18 cellular contexts compared by ENCODE assay signal in genomic region chr1:217133092-217133491, GRCh38.
DNase-seq lines count a peak whose midpoint lies in the region; FAIRE-seq and TF ChIP-seq lines count a peak whose summit lies in the region.
"Had no signal": no experiment of that assay in that cellular context is flagged by ENCODE, and none has a peak within 500 bp of the region (broad histone marks: within the 10 kb centered on the region; RNA-seq: fewer than 3 reads in every experiment).

No MANE protein-coding gene starts in this region.

- H3K9ac ChIP-seq in H9 (ENCODE audit: extremely low read depth, insufficient read length, low read length) = no peak overlapping the region
- H3K9ac ChIP-seq in parathyroid adenoma = no peak overlapping the region
- H3K9ac ChIP-seq: BLaER1 treated with 17β-estradiol and CSF1 and Interleukin-3, amounts not matched to agents 10 nM and 100 nM had no signal

- no peak overlapping the region for H2BK5ac ChIP-seq in H9 (ENCODE audit: insufficient read length, low read length)

- H2BK120ac ChIP-seq in H9 (ENCODE audit: low read depth, low read length, poor library complexity, severe bottlenecking) = no peak overlapping the region

- H2AK5ac ChIP-seq in H9 (ENCODE audit: insufficient read length, low read length) = no peak overlapping the region

- no peak overlapping the region for H3K14ac ChIP-seq in H9 (ENCODE audit: insufficient read depth, low read length)

- H3K9me3 Mint-ChIP-seq in H9 (peaks cover 0 to 4% of the 10 kb centered on the region in 2 experiments; a peak in 2 of 5 replicates), neural crest cell (no peaks in the 10 kb centered on the region)
- H3K9me3 Mint-ChIP-seq: IgD-negative memory B cell had no signal

- no peak overlapping the region for H3K18ac ChIP-seq in H9 (ENCODE audit: insufficient read length, low read depth, low read length)

- H3K79me1 ChIP-seq in H9 (ENCODE audit: insufficient read depth, low read depth, low read length, poor library complexity, severe bottlenecking) = no peaks in the 10 kb centered on the region

- no peak for DNase-seq in H9
- DNase-seq in iPS-NIHi11 (ENCODE audit: low spot score) = peak; percentile 10
- DNase-seq in neural crest cell (ENCODE audit: low read depth, low spot score) = no peak
- DNase-seq in EL = no peak
- DNase-seq in NCI-H748 treated with DMSO at 0.1 percent for 48 hours (lab: John Stamatoyannopoulos, UW) = no peak
- DNase-seq in D721Med (ENCODE audit: insufficient read length, low spot score) = no peak
- DNase-seq: CD8-positive, alpha-beta T cell; COR-L47; GDM1; KBM-7 had no signal

- H3K23me2 ChIP-seq in H9 (ENCODE audit: insufficient read length, low read depth, low read length, poor library complexity, severe bottlenecking) = peaks cover 38% of the 10 kb centered on the region

- H3K4me3 Mint-ChIP-seq in H9 = no peak overlapping the region
- H3K4me3 Mint-ChIP-seq in neural crest cell = peak overlapping the region; percentile 45
- H3K4me3 Mint-ChIP-seq: B cell; CD8-positive, alpha-beta T cell; IgD-negative memory B cell had no signal

- H2BK12ac ChIP-seq in H9 (ENCODE audit: insufficient read length, low read depth, low read length) = no peak overlapping the region

- H3K9me3 ChIP-seq in H9 (ENCODE audit: control insufficient read depth, low read depth, low read length) = no peaks in the 10 kb centered on the region
- H3K9me3 ChIP-seq in parathyroid adenoma (ENCODE audit: control insufficient read depth, low read length) = no peaks in the 10 kb centered on the region

- no peak overlapping the region for H3K4ac ChIP-seq in H9 (ENCODE audit: low read depth, low read length)

- no peak overlapping the region for H2AFZ ChIP-seq in H9 (ENCODE audit: low read length)
- no peak overlapping the region for H2AFZ ChIP-seq in parathyroid adenoma

- H3K4me1 ChIP-seq in H9 (ENCODE audit: insufficient read depth, low read length) (no peaks in the 10 kb centered on the region; the same call in 1 of the 2 replicates), parathyroid adenoma (no peaks in the 10 kb centered on the region)
- H3K4me1 ChIP-seq: BLaER1 treated with 17β-estradiol and CSF1 and Interleukin-3, amounts not matched to agents 10 nM and 100 nM had no signal

- no peak overlapping the region for H3T11ph ChIP-seq in H9 (ENCODE audit: low read length)

- H3K4me2 ChIP-seq in H9 (ENCODE audit: insufficient read depth, insufficient read length, low read length) = peak overlapping the region; percentile 18
- no peak overlapping the region for H3K4me2 ChIP-seq in parathyroid adenoma (ENCODE audit: low read length)
- H3K4me2 ChIP-seq: BLaER1 treated with 17β-estradiol and CSF1 and Interleukin-3, amounts not matched to agents 10 nM and 100 nM had no signal

- H4K20me1 ChIP-seq in H9 (ENCODE audit: control insufficient read depth, insufficient read depth, insufficient read length) = no peaks in the 10 kb centered on the region
- H4K20me1 ChIP-seq: BLaER1 treated with 17β-estradiol and CSF1 and Interleukin-3, amounts not matched to agents 10 nM and 100 nM had no signal

- no peak overlapping the region for H2BK20ac ChIP-seq in H9 (ENCODE audit: low read depth, low read length, poor library complexity, severe bottlenecking)

- peak overlapping the region; percentile 73 for H3K4me3 ChIP-seq in parathyroid adenoma (ENCODE audit: low read depth, low read length)
- H3K4me3 ChIP-seq: BLaER1 treated with 17β-estradiol and CSF1 and Interleukin-3, amounts not matched to agents 10 nM and 100 nM had no signal

- H3K27ac Mint-ChIP-seq in H9 = no peak overlapping the region
- H3K27ac Mint-ChIP-seq in neural crest cell (ENCODE audit: unreplicated experiment) = no peak overlapping the region
- H3K27ac Mint-ChIP-seq: B cell; CD8-positive, alpha-beta T cell; IgD-negative memory B cell had no signal

- H3K36me3 Mint-ChIP-seq in H9 (ENCODE audit: insufficient read depth in 1 of 3, low read depth in 3 of 3) (no peaks in the 10 kb centered on the region; a peak in 1 of 7 replicates), neural crest cell (ENCODE audit: low read depth) (no peaks in the 10 kb centered on the region)
- H3K36me3 Mint-ChIP-seq: CD8-positive, alpha-beta T cell had no signal

- no peak overlapping the region for H3K23ac ChIP-seq in H9 (ENCODE audit: insufficient read length, low read depth, low read length)

- H4K5ac ChIP-seq in H9 (ENCODE audit: insufficient read length, low read depth, low read length) = no peak overlapping the region

- no peaks in the 10 kb centered on the region for H3K36me3 ChIP-seq in parathyroid adenoma (ENCODE audit: control insufficient read depth, insufficient read depth, low read length)
- H3K36me3 ChIP-seq: BLaER1 treated with 17β-estradiol and CSF1 and Interleukin-3, amounts not matched to agents 10 nM and 100 nM had no signal

- H3K27me3 Mint-ChIP-seq in H9 (ENCODE audit: low read depth) = peaks cover 95% of the 10 kb centered on the region
- peaks cover 97% of the 10 kb centered on the region for H3K27me3 Mint-ChIP-seq in neural crest cell (ENCODE audit: low read depth)

- no peak for FAIRE-seq in D721Med (lab: Jason Lieb, UNC)
- FAIRE-seq: GM12892, GM18507, H54, HepG2 had no signal

- WGBS in H9 (ENCODE audit: extremely low coverage, insufficient read length, low lambda C conversion rate) = no CpG with 5 or more reads among the region's 20 CpGs

- H3K79me2 ChIP-seq in H9 (ENCODE audit: insufficient read depth, low read length) = no peaks in the 10 kb centered on the region
- peaks cover 25% of the 10 kb centered on the region for H3K79me2 ChIP-seq in parathyroid adenoma

- no peak overlapping the region for H4K91ac ChIP-seq in H9 (ENCODE audit: insufficient read length, low read depth, low read length)

- H2BK15ac ChIP-seq in H9 (ENCODE audit: low read depth, low read length) = no peak overlapping the region

- H3K27me3 ChIP-seq in H9 (ENCODE audit: insufficient read depth, low read length) = peaks cover 63% of the 10 kb centered on the region
- H3K27me3 ChIP-seq in parathyroid adenoma (ENCODE audit: control insufficient read depth, insufficient read depth, low read length) = no peaks in the 10 kb centered on the region
- H3K27me3 ChIP-seq: BLaER1 treated with 17β-estradiol and CSF1 and Interleukin-3, amounts not matched to agents 10 nM and 100 nM had no signal

- H3K4me1 Mint-ChIP-seq in H9 (peaks cover 32 to 43% of the 10 kb centered on the region in 2 experiments), neural crest cell (peaks cover 34% of the 10 kb centered on the region)

- H3K56ac ChIP-seq in H9 (ENCODE audit: insufficient read length, low read depth, low read length) = no peak overlapping the region

- no peak for TF ChIP-seq CTCF in H9 (conservative IDR thresholded peaks at IDR 0.05)
- no peak for TF ChIP-seq CTCF in neural crest cell (conservative IDR thresholded peaks at IDR 0.05)
- no peak for TF ChIP-seq CTCF in parathyroid adenoma (IDR thresholded peaks at IDR 0.05)
- TF ChIP-seq CTCF in D721Med (IDR thresholded peaks at IDR 0.05; ENCODE audit: insufficient read depth, missing control alignments) = no peak

- no peak overlapping the region for H4K8ac ChIP-seq in H9 (replicated peaks; ENCODE audit: insufficient read length, low read depth, low read length)

- H3K27ac ChIP-seq in H9 (ENCODE audit: insufficient read length, low read depth, low read length) (no peak overlapping the region), parathyroid adenoma (no peak overlapping the region)
- H3K27ac ChIP-seq: BLaER1 treated with 17β-estradiol and CSF1 and Interleukin-3, amounts not matched to agents 10 nM and 100 nM had no signal
